Comparison of ENCODE assay signal across 12 cellular contexts in the genomic region with DNA sequence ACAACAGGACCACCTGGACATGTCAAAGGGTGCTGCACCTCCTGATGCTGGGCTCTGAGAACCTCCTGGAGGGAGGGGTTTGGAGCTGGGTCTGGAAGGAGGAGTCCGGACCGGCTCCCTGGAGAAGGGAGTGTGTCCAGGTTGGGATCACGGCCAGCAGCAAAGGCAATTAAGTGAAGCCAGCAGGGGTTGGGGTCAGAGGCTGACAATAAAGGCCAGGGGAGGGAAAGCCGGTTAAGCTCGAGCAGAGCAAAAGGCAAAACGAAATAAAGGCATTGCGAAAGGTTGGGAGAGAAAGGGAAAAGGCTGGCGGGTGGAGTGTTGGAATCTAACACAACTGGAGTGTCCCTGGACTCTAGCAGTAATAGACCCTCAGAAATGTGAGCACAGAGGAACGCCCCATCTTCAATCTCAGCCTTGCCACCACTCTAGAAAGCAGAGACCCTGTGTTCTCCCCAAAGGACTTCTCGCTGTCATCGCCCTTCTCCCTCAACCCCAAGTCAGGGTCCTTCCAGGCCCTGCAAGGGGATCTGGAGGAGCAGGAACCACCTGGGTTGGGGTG. TPM values are rescaled to one million over a fixed set of nuclear protein-coding genes. Genes with fewer than 3 reads are reported as not detected.
A peak's percentile ranks its signal among the peaks of the same experiment; 100 is the strongest.
DNase-seq lines count a peak whose midpoint lies in the region; ATAC-seq and TF ChIP-seq lines count a peak whose summit lies in the region.
"Had no signal": no experiment of that assay in that cellular context is flagged by ENCODE, and none has a peak within 500 bp of the region (broad histone marks: within the 10 kb centered on the region; RNA-seq: fewer than 3 reads in every experiment).

No MANE protein-coding gene starts in this region.

- no peak overlapping the region for H3K9ac ChIP-seq in IMR-90 (ENCODE audit: low read depth, low read length)

- no peak overlapping the region for H2AFZ ChIP-seq in IMR-90 (replicated peaks; ENCODE audit: low read length, poor library complexity)

- CTCF ChIA-PET in Caco-2 (lab: Charles Lee) (interaction anchor here (0.7 to 1.6 kb wide), 2 partner anchors 12 to 47 kb away, joined by 3 read pairs; no protein-coding TSS in a partner anchor), IMR-90 (lab: Yijun Ruan, JAX) (no interaction called here)

- H3K27me3 Mint-ChIP-seq in Caco-2 (ENCODE audit: insufficient read depth, unreplicated experiment) (no peaks in the 10 kb centered on the region), nephron (ENCODE audit: low read depth) (peaks cover 84% of the 10 kb centered on the region)

- H3K36me3 ChIP-seq in Caco-2 (ENCODE audit: control insufficient read depth, insufficient read depth, low read length) (peaks cover 2% of the 10 kb centered on the region; the same call in 1 of the 2 replicates), IMR-90 (ENCODE audit: control insufficient read depth, insufficient read depth, low read length) (no peaks in the 10 kb centered on the region), breast epithelium (no peaks in the 10 kb centered on the region)

- no peaks in the 10 kb centered on the region for H3K79me1 ChIP-seq in IMR-90 (ENCODE audit: low read depth in 1 of 2, low read length in 2 of 2)

- TF ChIP-seq RAD21 in IMR-90 (IDR thresholded peaks at IDR 0.05; ENCODE audit: low read length), result no peak

- H3K9me3 Mint-ChIP-seq in Caco-2 (ENCODE audit: unreplicated experiment) (no peaks in the 10 kb centered on the region), nephron (no peaks in the 10 kb centered on the region)

- H2AK9ac ChIP-seq in IMR-90 (replicated peaks; ENCODE audit: low read depth, low read length, poor library complexity), result no peak overlapping the region

- intact Hi-C loops in Caco-2 (cut with micrococcal nuclease; ENCODE audit: unreplicated experiment), result loop anchor here (1.0 to 5.0 kb wide), 2 partner anchors 11 to 74 kb away; no protein-coding TSS in a partner anchor
- intact Hi-C loops in IMR-90 (cut with micrococcal nuclease), result no loop called here
- intact Hi-C loops in breast epithelium (cut with DNase I; ENCODE audit: low total_unique reads), result no loop called here

- H3K9me3 ChIP-seq in Caco-2 (no peaks in the 10 kb centered on the region), IMR-90 (ENCODE audit: control insufficient read depth, insufficient read depth, low read length) (no peaks in the 10 kb centered on the region), breast epithelium (no peaks in the 10 kb centered on the region)

- no peak overlapping the region for H2BK5ac ChIP-seq in IMR-90 (ENCODE audit: low read depth, low read length, poor library complexity, severe bottlenecking)

- no peak overlapping the region for H4K91ac ChIP-seq in IMR-90 (ENCODE audit: insufficient read depth, low read depth, low read length)

- H3K4me3 Mint-ChIP-seq in Caco-2 (ENCODE audit: unreplicated experiment), result peak overlapping the region; percentile 69
- H3K4me3 Mint-ChIP-seq in nephron, result peak overlapping the region; percentile 83 to 86 (median 86)

- dilution Hi-C loops in IMR-90 (cut with HindIII; ENCODE audit: low sequenced_read_pairs, unreplicated experiment), result no loop called here

- no peak overlapping the region for H2BK120ac ChIP-seq in IMR-90 (ENCODE audit: low read depth, low read length)

- TSS peak; percentile 69 for BruUV-seq in Caco-2 (replicated peaks; lab: Mats Ljungman, UMichigan)
- BruUV-seq in IMR-90 (replicated peaks; lab: Mats Ljungman, UMichigan), result no TSS peak

- no peak overlapping the region for H3K18ac ChIP-seq in IMR-90 (ENCODE audit: low read depth, low read length)

- H3K36me3 Mint-ChIP-seq in Caco-2 (ENCODE audit: insufficient read depth, unreplicated experiment) (peaks cover 6% of the 10 kb centered on the region), nephron (ENCODE audit: low read depth) (no peaks in the 10 kb centered on the region)

- no peak overlapping the region for H3K27ac ChIP-seq in IMR-90 (ENCODE audit: insufficient read depth, low read length)
- peak overlapping the region; percentile 21 to 32 for H3K27ac ChIP-seq in breast epithelium
- H3K27ac ChIP-seq: SK-N-MC had no signal

- H3K23ac ChIP-seq in IMR-90 (ENCODE audit: low read depth, low read length), result no peak overlapping the region

- H2BK20ac ChIP-seq in IMR-90 (ENCODE audit: low read depth, low read length), result no peak overlapping the region

- no peak overlapping the region for H3K14ac ChIP-seq in IMR-90 (replicated peaks; ENCODE audit: low read depth, low read length)

- H3K56ac ChIP-seq in IMR-90 (ENCODE audit: extremely low read depth, insufficient read depth, low read length), result no peak overlapping the region

- H4K8ac ChIP-seq in IMR-90 (ENCODE audit: low read depth in 2 of 2, low read length in 2 of 2), result no peak overlapping the region

- H2AK5ac ChIP-seq in IMR-90 (ENCODE audit: low read depth, low read length), result no peak overlapping the region

- DNase-seq in Caco-2 (peak; percentile 52 to 56), IMR-90 (no peak), breast epithelium (ENCODE audit: low spot score in 2 of 2) (no peak), foreskin melanocyte (no peak), AG20443 (ENCODE audit: low spot score) (no peak), NCI-H1694 treated with DMSO at 0.1 percent for 48 hours (lab: John Stamatoyannopoulos, UW) (no peak)
- DNase-seq: KBM-7; NCI-H446 treated with DMSO at 0.1 percent for 48 hours; stimulated activated CD8-positive, alpha-beta memory T cell treated with anti-CD3 and anti-CD28 coated beads, Interleukin-4, amount 100 ng/mL, for 48 hours had no signal

- H2BK15ac ChIP-seq in IMR-90 (ENCODE audit: low read depth, low read length), result no peak overlapping the region

- POLR2A ChIA-PET in Caco-2 (lab: Charles Lee) (no interaction called here), IMR-90 (lab: Charles Lee; ENCODE audit: unreplicated experiment) (no interaction called here)

- H3K4me3 ChIP-seq in Caco-2 (ENCODE audit: low read depth, low read length), result peak overlapping the region; percentile 66
- H3K4me3 ChIP-seq in IMR-90 (ENCODE audit: insufficient read depth, low read depth, low read length), result no peak overlapping the region
- H3K4me3 ChIP-seq in breast epithelium, result peak overlapping the region in 2 of 3 donors; percentile 54 to 75

- in situ Hi-C loops in IMR-90 (cut with MboI; ENCODE audit: low sequenced_read_pairs), result no loop called here

- H3K4me1 ChIP-seq in Caco-2, result peaks cover 29% of the 10 kb centered on the region
- H3K4me1 ChIP-seq in IMR-90 (ENCODE audit: control insufficient read depth, insufficient read depth, low read length), result peaks cover 3% of the 10 kb centered on the region
- H3K4me1 ChIP-seq in breast epithelium, result no peaks in the 10 kb centered on the region

- H3K9me1 ChIP-seq in IMR-90 (ENCODE audit: insufficient read depth, low read length), result no peaks in the 10 kb centered on the region

- peak overlapping the region; percentile 74 for H3K27ac Mint-ChIP-seq in Caco-2 (ENCODE audit: unreplicated experiment)
- peak overlapping the region in 1 of 3 experiments; percentile 42 for H3K27ac Mint-ChIP-seq in nephron

- WGBS in IMR-90 (ENCODE audit: extremely low coverage in 2 of 2, insufficient read length in 1 of 2), 2 experiments, result 20% methylated on average over 2 of the region's 11 CpGs; no CpG with 5 or more reads in 1 of the 2 experiments

- no peak for TF ChIP-seq POLR2A in IMR-90 (IDR thresholded peaks at IDR 0.05; ENCODE audit: low read depth, low read length)
- no peak for TF ChIP-seq POLR2A in breast epithelium (IDR thresholded peaks at IDR 0.05)

- ATAC-seq in IMR-90 (ENCODE audit: low read depth), result no peak
- no peak for ATAC-seq in HG03039 (IDR thresholded peaks at IDR 0.05; ENCODE audit: unreplicated experiment)

- H3K4me2 ChIP-seq in IMR-90 (ENCODE audit: low read depth, low read length), result no peak overlapping the region

- H4K5ac ChIP-seq in IMR-90 (ENCODE audit: low read depth, low read length), result no peak overlapping the region

- H3K4me1 Mint-ChIP-seq in Caco-2 (ENCODE audit: low read depth, unreplicated experiment), result peaks cover 19% of the 10 kb centered on the region
- peaks cover 32% of the 10 kb centered on the region for H3K4me1 Mint-ChIP-seq in nephron

- no peak overlapping the region for H3K4ac ChIP-seq in IMR-90 (ENCODE audit: low read depth, low read length)

- no peaks in the 10 kb centered on the region for H4K20me1 ChIP-seq in IMR-90 (ENCODE audit: insufficient read depth, low read length)

- H3K27me3 ChIP-seq in Caco-2 (replicated peaks; ENCODE audit: control insufficient read depth, insufficient read depth, low read length), result no peaks in the 10 kb centered on the region
- peaks cover 69% of the 10 kb centered on the region for H3K27me3 ChIP-seq in IMR-90 (ENCODE audit: control insufficient read depth, insufficient read depth, low read length)
- H3K27me3 ChIP-seq in breast epithelium, result peaks cover 3 to 34% of the 10 kb centered on the region in 2 donors

- TF ChIP-seq CTCF in Caco-2 (IDR thresholded peaks at IDR 0.05; ENCODE audit: insufficient read depth in 1 of 2, low read depth in 1 of 2, low read length in 1 of 2, severe bottlenecking in 1 of 2, unreplicated experiment in 1 of 2) (peak in 1 of 2 experiments; percentile 4), IMR-90 (conservative IDR thresholded peaks at IDR 0.05; ENCODE audit: low read depth, low read length) (no peak), breast epithelium (IDR thresholded peaks at IDR 0.05) (no peak), nephron (IDR thresholded peaks at IDR 0.05; ENCODE audit: unreplicated experiment in 3 of 3) (no peak)

TF ChIP-seq in IMR-90, 13 proteins besides CTCF, POLR2A, EP300 and RAD21 (continues in another document):
- TF ChIP-seq MXI1 (IDR thresholded peaks at IDR 0.05; ENCODE audit: borderline replicate concordance, low read depth, low read length) (no peak), NFE2L2 (IDR thresholded peaks at IDR 0.05; ENCODE audit: low read depth, low read length) (no peak)
- TF ChIP-seq, protein P1, sequence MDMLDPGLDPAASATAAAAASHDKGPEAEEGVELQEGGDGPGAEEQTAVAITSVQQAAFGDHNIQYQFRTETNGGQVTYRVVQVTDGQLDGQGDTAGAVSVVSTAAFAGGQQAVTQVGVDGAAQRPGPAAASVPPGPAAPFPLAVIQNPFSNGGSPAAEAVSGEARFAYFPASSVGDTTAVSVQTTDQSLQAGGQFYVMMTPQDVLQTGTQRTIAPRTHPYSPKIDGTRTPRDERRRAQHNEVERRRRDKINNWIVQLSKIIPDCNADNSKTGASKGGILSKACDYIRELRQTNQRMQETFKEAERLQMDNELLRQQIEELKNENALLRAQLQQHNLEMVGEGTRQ (IDR thresholded peaks at IDR 0.05; ENCODE audit: low read depth, low read length), result no peak

RNA-seq across cellular contexts. Expression of gene CACNG4, which starts 0.9 kb away (rescaled TPM):
- total RNA-seq in Caco-2 (2022) (10.1 and 12.8 TPM in 2 replicates), IMR-90 (2012; rRNA removed) (under 0.01 TPM in 2 replicates), breast epithelium (1 to 10 TPM in 2 of 3 donors, not detected in 1; 2.6 to 7.3 TPM)
- 0.44 and 0.53 TPM in 2 replicates for polyA plus RNA-seq in IMR-90 (2012; rRNA removed)
- polyA plus RNA-seq in IMR-90 (2012; cell fraction: cytosol; rRNA removed), result 0.25 and 0.42 TPM in 2 replicates
- polyA plus RNA-seq in IMR-90 (2012; cell fraction: nucleus; rRNA removed; ENCODE audit: low replicate concordance), result 0.16 and 0.33 TPM in 2 replicates

Comparison
In these comparisons a context has a peak if more than half of its experiments do, and no peak if none do; other contexts are left out.
1. DNase-seq: peak in Caco-2 (2 of 2); none in IMR-90 (single experiment), breast epithelium (0 of 2), foreskin melanocyte (single experiment), AG20443 (single experiment) and NCI-H1694 treated with DMSO at 0.1 percent for 48 hours (single experiment).